In the genomic region with DNA sequence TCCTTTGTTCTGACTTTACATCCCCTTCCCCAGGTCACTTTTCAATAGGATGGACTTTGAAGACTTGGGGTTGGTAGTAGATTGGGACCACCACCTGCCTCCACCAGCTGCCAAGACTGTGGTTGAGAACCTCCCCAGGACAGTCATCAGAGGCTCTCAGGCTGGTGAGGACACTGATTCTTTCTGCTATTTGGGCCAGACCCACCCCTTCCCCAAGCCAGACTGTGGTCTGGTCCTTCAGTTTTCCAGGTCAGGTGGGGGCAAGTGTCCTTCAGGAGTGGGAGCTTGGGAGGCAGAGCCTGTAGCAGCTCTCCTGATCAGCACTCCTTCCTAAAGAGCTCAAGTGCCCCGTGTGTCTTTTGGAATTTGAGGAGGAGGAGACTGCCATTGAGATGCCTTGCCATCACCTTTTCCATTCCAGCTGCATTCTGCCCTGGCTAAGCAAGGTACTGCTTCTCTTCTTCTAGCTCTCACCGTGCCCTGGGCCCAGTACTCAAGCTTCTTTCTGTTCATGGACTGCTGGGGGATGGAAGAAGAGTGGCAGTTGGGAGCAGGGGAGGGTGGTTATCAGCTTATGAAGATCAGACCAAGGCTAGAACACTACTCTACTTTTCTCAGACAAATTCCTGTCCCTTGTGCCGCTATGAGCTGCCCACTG, we compare ENCODE assay signal across 1 cellular context.
TF ChIP-seq lines count a peak whose summit lies in the region.

No MANE protein-coding gene starts in this region.

TF ChIP-seq in SK-N-SH, 30 proteins besides CTCF, POLR2A, EP300 and RAD21 (continued from another document):
- TF ChIP-seq, protein P1, sequence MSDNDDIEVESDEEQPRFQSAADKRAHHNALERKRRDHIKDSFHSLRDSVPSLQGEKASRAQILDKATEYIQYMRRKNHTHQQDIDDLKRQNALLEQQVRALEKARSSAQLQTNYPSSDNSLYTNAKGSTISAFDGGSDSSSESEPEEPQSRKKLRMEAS (IDR thresholded peaks at IDR 0.05; ENCODE audit: low read depth): no peak
